In genomic region chr16:11682655-11683096, GRCh38 we compare ENCODE assay signal across 9 cellular contexts. TPM values are rescaled to one million over a fixed set of nuclear protein-coding genes. Genes with fewer than 3 reads are reported as not detected.
DNase-seq lines count a peak whose midpoint lies in the region; TF ChIP-seq lines count a peak whose summit lies in the region.
"Had no signal": no experiment of that assay in that cellular context is flagged by ENCODE, and none has a peak within 500 bp of the region (broad histone marks: within the 10 kb centered on the region; RNA-seq: fewer than 3 reads in every experiment).

No MANE protein-coding gene starts in this region.

- TF ChIP-seq EP300 in sigmoid colon (IDR thresholded peaks at IDR 0.05) (peak in 1 of 4 donors; percentile 32), tibial nerve (IDR thresholded peaks at IDR 0.05) (no peak)

- intact Hi-C loops in sigmoid colon (cut with DNase I): no loop called here

- no peaks in the 10 kb centered on the region for H3K9me3 ChIP-seq in sigmoid colon
- H3K9me3 ChIP-seq in tibial nerve: no peaks in the 10 kb centered on the region

- peaks cover 56% of the 10 kb centered on the region for H3K36me3 Mint-ChIP-seq in brain

- H3K4me3 ChIP-seq in sigmoid colon: no peak overlapping the region
- no peak overlapping the region for H3K4me3 ChIP-seq in tibial nerve

- H3K4me1 Mint-ChIP-seq in brain: peaks cover 82% of the 10 kb centered on the region

- peak overlapping the region in 1 of 5 experiments; percentile 6 for H3K4me3 Mint-ChIP-seq in brain

- 31 to 45% methylated on average over 5 of the region's 5 CpGs for WGBS in sigmoid colon, 2 donors
- 35 to 36% methylated on average over 5 of the region's 5 CpGs for WGBS in tibial nerve, 2 donors

- no peaks in the 10 kb centered on the region for H3K9me3 Mint-ChIP-seq in brain

- DNase-seq in NCI-H2171 treated with DMSO at 0.1 percent for 48 hours (lab: John Stamatoyannopoulos, UW): peak; percentile 66
- no peak for DNase-seq in NCI-H2171 (lab: John Stamatoyannopoulos, UW)
- DNase-seq in HS-27A (ENCODE audit: low read depth): peak; percentile 24
- DNase-seq in sigmoid colon: peak; percentile 4
- DNase-seq in activated effector memory CD4-positive, alpha-beta T cell treated with Interleukin-2 at 50 U/mL for 16 hours: no peak
- DNase-seq in C1 segment of cervical spinal cord (lab: John Stamatoyannopoulos, UW): no peak
- no peak for DNase-seq in tibial nerve (ENCODE audit: low spot score in 2 of 2)

- H3K27me3 ChIP-seq in sigmoid colon (no peaks in the 10 kb centered on the region), tibial nerve (no peaks in the 10 kb centered on the region)

- H3K27ac ChIP-seq in sigmoid colon (peak overlapping the region; percentile 5 to 76 (median 50)), tibial nerve (peak overlapping the region in 1 of 4 donors; percentile 43)
- H3K27ac ChIP-seq: 22Rv1 had no signal

- no peak for TF ChIP-seq CTCF in brain (conservative IDR thresholded peaks at IDR 0.05)
- no peak for TF ChIP-seq CTCF in sigmoid colon (IDR thresholded peaks at IDR 0.05)
- no peak for TF ChIP-seq CTCF in tibial nerve (IDR thresholded peaks at IDR 0.05)

- H3K36me3 ChIP-seq in sigmoid colon (peaks cover 0 to 59% (median 27%) of the 10 kb centered on the region in 4 donors), tibial nerve (peaks cover 0 to 58% (median 13%) of the 10 kb centered on the region in 3 donors)

- no peaks in the 10 kb centered on the region for H3K27me3 Mint-ChIP-seq in brain

- no peak for TF ChIP-seq POLR2A in sigmoid colon (IDR thresholded peaks at IDR 0.05)
- no peak for TF ChIP-seq POLR2A in tibial nerve (IDR thresholded peaks at IDR 0.05)

- peak overlapping the region; percentile 3 to 92 (median 35) for H3K27ac Mint-ChIP-seq in brain

- peaks cover 0 to 61% (median 46%) of the 10 kb centered on the region in 4 donors for H3K4me1 ChIP-seq in sigmoid colon
- peaks cover 0 to 70% (median 36%) of the 10 kb centered on the region in 4 donors for H3K4me1 ChIP-seq in tibial nerve

RNA-seq across cellular contexts. Expression of gene SNN, which starts 14.4 kb away (rescaled TPM):
- polyA plus RNA-seq in brain (ENCODE audit: insufficient read depth, low read depth, low replicate concordance): 97.4 TPM
- 10 to 100 TPM; 10.8 to 15.3 (median 13.5) TPM for total RNA-seq in sigmoid colon
- 10 to 100 TPM in 1 of 3 donors, 1 to 10 TPM in 2; 5.1 to 14.4 (median 6.0) TPM for polyA plus RNA-seq in sigmoid colon
- total RNA-seq in tibial nerve: 10 to 100 TPM; 24.3 to 30.6 (median 27.0) TPM

RNA-seq across cellular contexts. Expression of gene TXNDC11, which starts 60.0 kb away (rescaled TPM):
- 19.8 TPM for polyA plus RNA-seq in brain (ENCODE audit: insufficient read depth, low read depth, low replicate concordance)
- 10 to 100 TPM; 25.3 to 35.2 (median 28.8) TPM for total RNA-seq in sigmoid colon
- 10 to 100 TPM; 34.9 to 54.0 (median 37.8) TPM for polyA plus RNA-seq in sigmoid colon
- 10 to 100 TPM; 45.7 to 67.2 (median 51.4) TPM for total RNA-seq in tibial nerve

Comparison
In these comparisons a context has a peak if more than half of its experiments do, and no peak if none do; other contexts are left out.
1. DNase-seq: peak in NCI-H2171 treated with DMSO at 0.1 percent for 48 hours (single experiment), HS-27A (single experiment) and sigmoid colon (single experiment); none in NCI-H2171 (single experiment), activated effector memory CD4-positive, alpha-beta T cell treated with Interleukin-2 at 50 U/mL for 16 hours (single experiment), C1 segment of cervical spinal cord (0 of 14) and tibial nerve (0 of 2).